ENCODE assay signal across 22 cellular contexts in the genomic region with DNA sequence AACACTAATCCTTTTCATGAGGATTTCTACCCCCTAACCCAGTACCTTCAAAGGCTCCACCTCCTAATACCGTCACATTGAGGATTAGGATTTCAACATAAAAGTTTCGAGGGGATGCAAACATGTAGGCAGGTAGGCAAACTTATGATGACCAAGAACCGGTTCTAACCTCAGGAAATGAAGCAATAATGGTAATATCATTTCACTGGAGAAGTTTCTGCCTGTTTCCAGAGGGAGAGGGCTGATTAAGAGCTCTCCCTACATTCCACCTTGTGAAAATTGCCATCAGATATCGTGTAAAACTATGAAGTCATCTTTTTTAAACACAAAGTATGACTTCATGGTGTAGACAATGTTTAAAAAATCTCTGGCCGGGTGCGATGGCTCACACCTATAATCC. TPM values are rescaled to one million over a fixed set of nuclear protein-coding genes. Genes with fewer than 3 reads are reported as not detected.
DNase-seq lines count a peak whose midpoint lies in the region; ATAC-seq and TF ChIP-seq lines count a peak whose summit lies in the region.
"Had no signal": no experiment of that assay in that cellular context is flagged by ENCODE, and none has a peak within 500 bp of the region (broad histone marks: within the 10 kb centered on the region; RNA-seq: fewer than 3 reads in every experiment).

No MANE protein-coding gene starts in this region.

- no peak for TF ChIP-seq CTCF in lower lobe of right lung (IDR thresholded peaks at IDR 0.05)

- H3K36me3 ChIP-seq in lower lobe of right lung, result peaks cover 5% of the 10 kb centered on the region

- H3K27me3 ChIP-seq in lower lobe of right lung (ENCODE audit: low read depth), result no peaks in the 10 kb centered on the region

- no peak overlapping the region for H3K27ac ChIP-seq in lower lobe of right lung
- H3K27ac ChIP-seq: SK-N-MC had no signal

- H3K4me3 ChIP-seq in lower lobe of right lung, result no peak overlapping the region
- H3K4me3 ChIP-seq: GM12878, K562, SK-N-MC had no signal

- ATAC-seq in lower lobe of right lung, result peak; percentile 64 to 69
- ATAC-seq: PC-3 had no signal

- H3K4me1 ChIP-seq in lower lobe of right lung, result peaks cover 10% of the 10 kb centered on the region

- intact Hi-C loops in lower lobe of right lung (cut with DNase I), result no loop called here

- no peaks in the 10 kb centered on the region for H3K9me3 ChIP-seq in lower lobe of right lung

- DNase-seq in NCI-H226, result peak; percentile 32
- peak; percentile 36 for DNase-seq in amniotic epithelial cell (ENCODE audit: low read depth)
- no peak for DNase-seq in lower lobe of right lung
- no peak for DNase-seq in NK-92 treated with Interleukin-12 subunit alpha and Interleukin-12 subunit beta, amount 100 ng/mL, for 24 hours (lab: John Stamatoyannopoulos, UW)
- no peak for DNase-seq in activated CD4-positive, alpha-beta T cell treated with anti-CD3 and anti-CD28 coated beads, Interleukin-2, amount 50 U/mL, for 1 hour
- DNase-seq in stimulated activated CD8-positive, alpha-beta memory T cell treated with anti-CD3 and anti-CD28 coated beads, Interleukin-4, amount 100 ng/mL, for 48 hours, result no peak
- DNase-seq in cerebellar cortex (ENCODE audit: low spot score), result no peak
- DNase-seq: CD4-positive, CD25-positive, alpha-beta regulatory T cell; COR-L47; DMS 273 treated with DMSO at 0.1 percent for 48 hours; DMS79 treated with DMSO at 0.1 percent for 48 hours; HFFc6; MM.1S; NCI-H1694; NCI-H2081; NCI-H2171; NCI-H526; SHP77 treated with DMSO at 0.1 percent for 48 hours had no signal

RNA-seq across cellular contexts. Expression of a gene that starts 31.6 kb away (rescaled TPM):
- 11.1 TPM for total RNA-seq in lower lobe of right lung

RNA-seq across cellular contexts. Expression of a gene that starts 31.7 kb away (rescaled TPM):
- 1,413 TPM for total RNA-seq in lower lobe of right lung

RNA-seq across cellular contexts. Expression of a gene that starts 59.9 kb away (rescaled TPM):
- total RNA-seq in lower lobe of right lung, result 53.7 TPM

Comparison
In these comparisons a context has a peak if more than half of its experiments do, and no peak if none do; other contexts are left out.
1. DNase-seq: peak in NCI-H226 (single experiment) and amniotic epithelial cell (single experiment); none in lower lobe of right lung (single experiment), NK-92 treated with Interleukin-12 subunit alpha and Interleukin-12 subunit beta, amount 100 ng/mL, for 24 hours (single experiment), activated CD4-positive, alpha-beta T cell treated with anti-CD3 and anti-CD28 coated beads, Interleukin-2, amount 50 U/mL, for 1 hour (single experiment), stimulated activated CD8-positive, alpha-beta memory T cell treated with anti-CD3 and anti-CD28 coated beads, Interleukin-4, amount 100 ng/mL, for 48 hours (single experiment) and cerebellar cortex (single experiment).